In the genomic region with DNA sequence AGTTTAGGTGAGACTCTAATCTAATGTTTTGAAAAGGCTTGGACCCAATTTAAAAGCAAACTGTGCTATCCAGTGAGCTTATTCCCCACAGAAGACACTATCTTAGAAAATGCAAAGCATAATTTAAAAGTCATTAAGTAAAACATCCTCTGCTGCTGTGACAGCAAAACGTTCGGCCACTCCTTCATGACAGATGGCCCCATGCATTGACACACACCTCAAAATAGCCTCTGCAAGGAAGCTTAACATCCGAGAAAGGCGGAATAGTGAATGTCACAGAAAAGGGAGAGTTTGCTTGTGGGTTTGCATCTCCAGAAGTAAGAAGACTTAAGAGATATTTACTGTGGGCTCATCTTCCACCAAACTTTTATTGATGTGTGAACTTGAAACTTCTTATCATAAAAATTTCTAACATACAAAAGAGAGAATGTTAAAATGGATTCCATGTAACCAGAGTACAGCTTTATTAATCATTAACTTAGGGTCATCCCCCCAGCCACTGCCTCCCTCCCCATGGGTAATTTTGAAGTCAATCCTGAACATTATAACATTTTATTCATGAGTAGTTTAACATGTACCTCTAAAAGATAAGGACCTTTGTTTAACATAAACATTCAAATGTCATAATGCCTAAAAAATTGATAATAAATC, we compare ENCODE assay signal across 25 cellular contexts.
DNase-seq lines count a peak whose midpoint lies in the region; ATAC-seq and TF ChIP-seq lines count a peak whose summit lies in the region.
"Had no signal": no experiment of that assay in that cellular context is flagged by ENCODE, and none has a peak within 500 bp of the region (broad histone marks: within the 10 kb centered on the region; RNA-seq: fewer than 3 reads in every experiment).

No MANE protein-coding gene starts in this region.

- TF ChIP-seq CTCF in OCI-LY7 (conservative IDR thresholded peaks at IDR 0.05; ENCODE audit: low read length): no peak

- POLR2A ChIA-PET in OCI-LY7 (lab: Charles Lee): interaction anchor here (0.6 to 2.7 kb wide), 14 partner anchors 8 to 319 kb away, joined by 3 to 27 read pairs (median 5); no protein-coding TSS in a partner anchor

- intact Hi-C loops in OCI-LY7 (cut with micrococcal nuclease; ENCODE audit: unreplicated experiment): loop anchor here (1.0 kb wide), 2 partner anchors 61 to 105 kb away; no protein-coding TSS in a partner anchor

- H2AFZ ChIP-seq in OCI-LY7 (ENCODE audit: low read length): peak overlapping the region; percentile 33; the same call in 1 of the 2 replicates
- H2AFZ ChIP-seq: GM23248, parathyroid adenoma had no signal

- H3K79me2 ChIP-seq in OCI-LY7 (ENCODE audit: insufficient read depth, low read depth, low read length): no peaks in the 10 kb centered on the region; the same call in 1 of the 2 replicates

- H3K9me3 ChIP-seq in OCI-LY7 (ENCODE audit: low read length) (peaks cover 9% of the 10 kb centered on the region; the same call in 1 of the 2 replicates), mucosa of rectum (ENCODE audit: control insufficient read depth in 2 of 2, low read length in 2 of 2) (peaks cover 0 to 2% of the 10 kb centered on the region in 2 donors)
- H3K9me3 ChIP-seq: gastrocnemius medialis, right lobe of liver had no signal

- H4K20me1 ChIP-seq in OCI-LY7 (ENCODE audit: insufficient read depth, low read length): no peaks in the 10 kb centered on the region

- CTCF ChIA-PET in OCI-LY7 (lab: Charles Lee; ENCODE audit: unreplicated experiment): interaction anchor here (0.6 to 1.7 kb wide), 2 partner anchors 40 to 46 kb away, joined by 4 to 5 read pairs; no protein-coding TSS in a partner anchor

- peak overlapping the region; percentile 92 for H3K4me2 ChIP-seq in OCI-LY7 (ENCODE audit: low read length)

- DNase-seq in DMS53 (lab: John Stamatoyannopoulos, UW) (peak; percentile 57), OCI-LY7 (ENCODE audit: low spot score) (peak; percentile 70), SHP77 treated with DMSO at 0.1 percent for 48 hours (lab: John Stamatoyannopoulos, UW) (no peak), T-helper 1 cell (no peak), NCI-H69 (lab: John Stamatoyannopoulos, UW) (no peak)
- DNase-seq: activated CD4-positive, alpha-beta T cell treated with anti-CD3 and anti-CD28 coated beads, Interleukin-2, amount 10 ng/mL, durations not matched to agents 24 days and 14 days; activated CD8-positive, alpha-beta memory T cell treated with anti-CD3 and anti-CD28 coated beads, Interleukin-2, amount 10 ng/mL, durations not matched to agents 7 days and 5 days; activated naive CD8-positive, alpha-beta T cell treated with anti-CD3 and anti-CD28 coated beads for 36 hours; effector CD8-positive, alpha-beta T cell; gastrocnemius medialis; GM23248; mesenchymal stem cell; naive thymus-derived CD8-positive, alpha-beta T cell; NCI-H1092 treated with DMSO at 0.1 percent for 48 hours; NCI-H2029 treated with DMSO at 0.1 percent for 48 hours; NCI-H446 treated with DMSO at 0.1 percent for 48 hours; right lobe of liver; SW 1271 had no signal

- H3K9me2 ChIP-seq in OCI-LY7 (ENCODE audit: insufficient read depth, low read length): no peaks in the 10 kb centered on the region

- ATAC-seq in GM19395 (IDR thresholded peaks at IDR 0.05; ENCODE audit: unreplicated experiment) (peak; percentile 36), GM21619 (IDR thresholded peaks at IDR 0.05; ENCODE audit: unreplicated experiment) (no peak)
- ATAC-seq: activated CD8-positive, alpha-beta memory T cell treated with anti-CD3 and anti-CD28 coated beads, Interleukin-2, amount 10 ng/mL, durations not matched to agents 7 days and 5 days; activated T-helper 17 cell treated with anti-CD3 and anti-CD28 coated beads, Interleukin-2, amount 50 U/mL, for 72 hours; esophagus mucosa; gastrocnemius medialis; naive thymus-derived CD8-positive, alpha-beta T cell; right lobe of liver had no signal

- H3K9ac ChIP-seq in mucosa of rectum (ENCODE audit: low read depth in 1 of 2, low read length in 2 of 2): no peak overlapping the region
- H3K9ac ChIP-seq: GM23248, parathyroid adenoma had no signal

- no peaks in the 10 kb centered on the region for H3K27me3 ChIP-seq in mucosa of rectum (ENCODE audit: control insufficient read depth in 2 of 2, insufficient read depth in 2 of 2, low read length in 2 of 2)
- H3K27me3 ChIP-seq: gastrocnemius medialis, right lobe of liver had no signal

- H3K4me1 ChIP-seq in OCI-LY7 (ENCODE audit: insufficient read depth, low read length, poor library complexity, severe bottlenecking): peaks cover 55% of the 10 kb centered on the region
- peaks cover 13 to 26% of the 10 kb centered on the region in 2 donors for H3K4me1 ChIP-seq in mucosa of rectum (ENCODE audit: control insufficient read depth in 2 of 2, insufficient read depth in 2 of 2, low read length in 2 of 2)
- H3K4me1 ChIP-seq: gastrocnemius medialis, right lobe of liver had no signal

- peak overlapping the region; percentile 63 for H3K4me3 ChIP-seq in OCI-LY7 (ENCODE audit: low read depth, low read length, poor library complexity, severe bottlenecking)
- H3K4me3 ChIP-seq in mucosa of rectum (ENCODE audit: low read length in 2 of 2): no peak overlapping the region
- H3K4me3 ChIP-seq: gastrocnemius medialis, GM23248, right lobe of liver had no signal

- no TSS peak for BruUV-seq in OCI-LY7 (replicated peaks; lab: Mats Ljungman, UMichigan)

- H3K36me3 ChIP-seq in OCI-LY7 (ENCODE audit: insufficient read depth, low read length) (peaks cover 7% of the 10 kb centered on the region; the same call in 1 of the 2 replicates), mucosa of rectum (ENCODE audit: control insufficient read depth in 2 of 2, insufficient read depth in 2 of 2, low read length in 2 of 2) (no peaks in the 10 kb centered on the region)
- H3K36me3 ChIP-seq: gastrocnemius medialis, right lobe of liver, thoracic aorta had no signal

- peak overlapping the region; percentile 97 for H3K27ac ChIP-seq in OCI-LY7 (ENCODE audit: low read depth, low read length, poor library complexity, severe bottlenecking)
- H3K27ac ChIP-seq in mucosa of rectum (ENCODE audit: low read depth in 2 of 2, low read length in 2 of 2): peak overlapping the region; percentile 17 to 64
- H3K27ac ChIP-seq: gastrocnemius medialis, GM23248, parathyroid adenoma, right lobe of liver, thoracic aorta had no signal

Comparison
In these comparisons a context has a peak if more than half of its experiments do, and no peak if none do; other contexts are left out.
1. DNase-seq: peak in DMS53 (single experiment) and OCI-LY7 (single experiment); none in SHP77 treated with DMSO at 0.1 percent for 48 hours (single experiment), T-helper 1 cell (0 of 5) and NCI-H69 (single experiment).